29 cellular contexts compared by ENCODE assay signal in genomic region chr10:103045961-103046360, GRCh38.
"Had no signal": no experiment of that assay in that cellular context is flagged by ENCODE, and none has a peak within 500 bp of the region (broad histone marks: within the 10 kb centered on the region; RNA-seq: fewer than 3 reads in every experiment).

No MANE protein-coding gene starts in this region.

- H3K9me3 ChIP-seq: body of pancreas, MG63, SJCRH30, SK-N-SH had no signal

- H3K4me2 ChIP-seq: SK-N-SH had no signal

- H3K36me3 ChIP-seq: MG63, SJCRH30 had no signal

- H3K27ac ChIP-seq: body of pancreas, SJCRH30, VCaP had no signal

- H3K4me3 ChIP-seq: body of pancreas, MG63, SJCRH30 had no signal

- H3K9me3 Mint-ChIP-seq: activated CD4-positive, alpha-beta memory T cell treated with anti-CD3 and anti-CD28 coated beads, Interleukin-2, amount 10 ng/mL, durations not matched to agents 7 days and 5 days; activated naive CD4-positive, alpha-beta T cell treated with anti-CD3 and anti-CD28 coated beads for 36 hours; activated T-helper 17 cell treated with anti-CD3 and anti-CD28 coated beads, Interleukin-2, amount 50 U/mL, for 72 hours; central memory CD8-positive, alpha-beta T cell had no signal

- H3K4me1 ChIP-seq: body of pancreas, SJCRH30 had no signal

- H3K27ac Mint-ChIP-seq: activated CD4-positive, alpha-beta memory T cell treated with anti-CD3 and anti-CD28 coated beads, Interleukin-2, amount 10 ng/mL, durations not matched to agents 7 days and 5 days; activated naive CD4-positive, alpha-beta T cell treated with anti-CD3 and anti-CD28 coated beads for 36 hours; activated naive CD8-positive, alpha-beta T cell; activated T-helper 17 cell treated with anti-CD3 and anti-CD28 coated beads, Interleukin-2, amount 50 U/mL, for 72 hours had no signal

- H3K9me2 ChIP-seq: SK-N-SH had no signal

- H3K27me3 Mint-ChIP-seq: activated CD4-positive, alpha-beta memory T cell treated with anti-CD3 and anti-CD28 coated beads, Interleukin-2, amount 10 ng/mL, durations not matched to agents 7 days and 5 days; activated naive CD8-positive, alpha-beta T cell; activated T-helper 17 cell treated with anti-CD3 and anti-CD28 coated beads, Interleukin-2, amount 50 U/mL, for 72 hours; central memory CD8-positive, alpha-beta T cell had no signal

- DNase-seq: activated CD4-positive, alpha-beta memory T cell treated with anti-CD3 and anti-CD28 coated beads, Interleukin-2, amount 10 ng/mL, durations not matched to agents 7 days and 5 days; activated CD4-positive, alpha-beta T cell treated with anti-CD3 and anti-CD28 coated beads, Interleukin-2, amount 50 U/mL, for 1 hour; activated CD4-positive, CD25-positive, alpha-beta regulatory T cell; activated gamma-delta T cell; activated naive CD4-positive, alpha-beta T cell treated with anti-CD3 and anti-CD28 coated beads for 36 hours; activated T-cell treated with anti-CD3 and anti-CD28 coated beads for 4 hours; activated T-cell treated with anti-CD3 and anti-CD28 coated beads, Interleukin-2, amount 50 U/mL, for 48 hours; body of pancreas; MG63; MV-4-11; NCI-H1092 treated with DMSO at 0.1 percent for 48 hours; NCI-H1417 treated with DMSO at 0.1 percent for 48 hours; NCI-H1694 treated with DMSO at 0.1 percent for 48 hours; NCI-H2029 treated with DMSO at 0.1 percent for 48 hours; NCI-H345; NCI-H510A; NCI-H526 treated with DMSO at 0.1 percent for 48 hours; NCI-H82; OCI-M1; RPMI8226; SJCRH30; SK-N-SH; T-helper 1 cell had no signal

- H3K27me3 ChIP-seq: body of pancreas, MG63, SJCRH30 had no signal

- H3K4me1 Mint-ChIP-seq: activated CD4-positive, alpha-beta memory T cell treated with anti-CD3 and anti-CD28 coated beads, Interleukin-2, amount 10 ng/mL, durations not matched to agents 7 days and 5 days had no signal

- H3K9ac ChIP-seq: SK-N-SH had no signal

- H3K4me3 Mint-ChIP-seq: activated CD4-positive, alpha-beta memory T cell treated with anti-CD3 and anti-CD28 coated beads, Interleukin-2, amount 10 ng/mL, durations not matched to agents 7 days and 5 days; activated naive CD4-positive, alpha-beta T cell treated with anti-CD3 and anti-CD28 coated beads for 36 hours; activated naive CD8-positive, alpha-beta T cell; activated T-helper 17 cell treated with anti-CD3 and anti-CD28 coated beads, Interleukin-2, amount 50 U/mL, for 72 hours; central memory CD8-positive, alpha-beta T cell had no signal

- ATAC-seq: activated T-helper 17 cell treated with anti-CD3 and anti-CD28 coated beads, Interleukin-2, amount 50 U/mL, for 72 hours; body of pancreas; Panc1; Right ventricle myocardium inferior had no signal
